Comparison of ENCODE assay signal across 8 cellular contexts in the genomic region with DNA sequence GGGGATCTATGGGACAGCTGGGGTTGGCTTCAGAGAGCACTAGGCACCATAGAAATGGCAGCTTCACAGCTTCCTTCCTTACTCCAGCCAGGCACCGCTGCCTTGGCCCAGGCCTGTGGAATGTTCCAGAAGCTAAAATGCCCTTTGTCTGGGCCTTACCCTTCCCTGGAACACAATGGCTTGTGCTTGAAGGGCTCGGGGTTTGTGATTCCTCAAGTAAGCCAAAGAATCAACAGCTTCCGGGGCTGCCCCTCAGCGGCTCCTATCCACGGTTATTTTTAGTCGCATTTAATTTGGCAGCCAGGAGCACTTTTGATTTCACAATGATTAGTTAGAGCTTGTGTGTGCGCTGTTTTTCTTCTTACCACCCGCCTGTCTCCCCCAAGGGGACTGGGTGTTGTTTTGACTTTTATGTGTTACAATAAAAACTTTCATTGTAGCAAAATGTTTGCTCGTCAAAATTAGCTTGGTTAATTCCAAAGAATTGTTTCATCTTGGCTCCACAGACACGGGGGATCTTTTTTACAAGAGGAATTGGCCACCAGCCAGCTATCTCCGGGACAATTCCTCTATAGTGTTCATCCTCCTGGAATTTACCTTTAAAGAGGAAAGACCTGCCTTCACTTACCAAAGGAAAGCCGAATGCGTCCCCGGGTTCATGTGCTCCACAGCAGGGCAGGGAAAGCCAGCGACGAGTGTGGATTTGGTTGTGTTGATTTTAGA.
A peak's percentile ranks its signal among the peaks of the same experiment; 100 is the strongest.
DNase-seq lines count a peak whose midpoint lies in the region; ATAC-seq and TF ChIP-seq lines count a peak whose summit lies in the region.

No MANE protein-coding gene starts in this region.

- peaks cover 19% of the 10 kb centered on the region for H3K9me3 Mint-ChIP-seq in nephron progenitor cell

- peaks cover 12% of the 10 kb centered on the region for H3K4me1 ChIP-seq in cardiac muscle cell (ENCODE audit: low read depth)
- peaks cover 9 to 40% (median 34%) of the 10 kb centered on the region in 5 donors for H3K4me1 ChIP-seq in subcutaneous abdominal adipose tissue (ENCODE audit: control insufficient read depth in 5 of 5, insufficient read depth in 5 of 5, low read length in 5 of 5)

- H3K4me3 ChIP-seq in cardiac muscle cell: no peak overlapping the region
- H3K4me3 ChIP-seq in subcutaneous abdominal adipose tissue (ENCODE audit: low read depth in 1 of 5, low read length in 5 of 5): peak overlapping the region; percentile 1 to 29 (median 16)

- no peaks in the 10 kb centered on the region for H3K36me3 Mint-ChIP-seq in nephron progenitor cell (ENCODE audit: low read depth)

- no peak overlapping the region for H3K9ac ChIP-seq in subcutaneous abdominal adipose tissue (ENCODE audit: low read length in 5 of 5)

- no peak overlapping the region for H3K27ac ChIP-seq in cardiac muscle cell
- peak overlapping the region; percentile 54 for H3K27ac ChIP-seq in subcutaneous abdominal adipose tissue (ENCODE audit: low read depth, low read length)

- H3K4me1 Mint-ChIP-seq in nephron progenitor cell: peaks cover 27% of the 10 kb centered on the region

- peaks cover 16% of the 10 kb centered on the region for H3K27me3 Mint-ChIP-seq in nephron progenitor cell (ENCODE audit: low read depth, poor library complexity)

- no peaks in the 10 kb centered on the region for H3K36me3 ChIP-seq in cardiac muscle cell
- H3K36me3 ChIP-seq in subcutaneous abdominal adipose tissue (ENCODE audit: control insufficient read depth in 5 of 5, insufficient read depth in 5 of 5, low read length in 5 of 5): no peaks in the 10 kb centered on the region

- H3K27me3 ChIP-seq in cardiac muscle cell (no peaks in the 10 kb centered on the region), subcutaneous abdominal adipose tissue (ENCODE audit: control insufficient read depth in 5 of 5, insufficient read depth in 4 of 5, low read length in 5 of 5) (peaks cover 0 to 3% (median 0%) of the 10 kb centered on the region in 5 donors)

- TF ChIP-seq CTCF in cardiac muscle cell (IDR thresholded peaks at IDR 0.05; ENCODE audit: low read depth, low read length): no peak
- no peak for TF ChIP-seq CTCF in nephron progenitor cell (IDR thresholded peaks at IDR 0.05)

- no peak for ATAC-seq in GM19035 (IDR thresholded peaks at IDR 0.05; ENCODE audit: unreplicated experiment)

- DNase-seq in NCI-H2227 (lab: John Stamatoyannopoulos, UW; ENCODE audit: unreplicated experiment): peak; percentile 9
- DNase-seq in NCI-H2227 treated with DMSO at 0.1 percent for 48 hours (lab: John Stamatoyannopoulos, UW): no peak
- peak; percentile 8 for DNase-seq in SK-MEL-5 (ENCODE audit: low read depth, low spot score)
- peak; percentile 30 to 92 for DNase-seq in cardiac muscle cell (ENCODE audit: low read depth in 1 of 2, low spot score in 1 of 2)
- DNase-seq in nephron progenitor cell: no peak
- no peak for DNase-seq in effector CD8-positive, alpha-beta T cell (lab: John Stamatoyannopoulos, UW)

- H3K4me3 Mint-ChIP-seq in nephron progenitor cell: no peak overlapping the region

- in situ Hi-C loops in SK-MEL-5 (cut with HindIII; ENCODE audit: low pct_unique_long_range_greater_than_20kb, low sequenced_read_pairs): no loop called here

- H3K9me3 ChIP-seq in cardiac muscle cell (ENCODE audit: low read depth) (no peaks in the 10 kb centered on the region), subcutaneous abdominal adipose tissue (ENCODE audit: control insufficient read depth in 5 of 5, low read length in 5 of 5) (no peaks in the 10 kb centered on the region)

- no peak overlapping the region for H3K27ac Mint-ChIP-seq in nephron progenitor cell

Comparison
In these comparisons a context has a peak if more than half of its experiments do, and no peak if none do; other contexts are left out.
1. DNase-seq: peak in NCI-H2227 (single experiment), SK-MEL-5 (single experiment) and cardiac muscle cell (2 of 2); none in NCI-H2227 treated with DMSO at 0.1 percent for 48 hours (single experiment), nephron progenitor cell (single experiment) and effector CD8-positive, alpha-beta T cell (single experiment).